Comparison of ENCODE assay signal across 8 cellular contexts in genomic region chr12:9673404-9674225, GRCh38. TPM values are rescaled to one million over a fixed set of nuclear protein-coding genes. Genes with fewer than 3 reads are reported as not detected.
DNase-seq lines count a peak whose midpoint lies in the region; TF ChIP-seq lines count a peak whose summit lies in the region.

No MANE protein-coding gene starts in this region.

- no peaks in the 10 kb centered on the region for H3K9me3 Mint-ChIP-seq in HFFc6
- no peaks in the 10 kb centered on the region for H3K9me3 Mint-ChIP-seq in activated naive CD4-positive, alpha-beta T cell treated with anti-CD3 and anti-CD28 coated beads, Interleukin-2, amount 50 U/mL, for 24 hours

- H3K27me3 Mint-ChIP-seq in HFFc6 (ENCODE audit: insufficient read depth): no peaks in the 10 kb centered on the region
- no peaks in the 10 kb centered on the region for H3K27me3 Mint-ChIP-seq in activated naive CD4-positive, alpha-beta T cell treated with anti-CD3 and anti-CD28 coated beads, Interleukin-2, amount 50 U/mL, for 24 hours

- DNase-seq in GDM1 (lab: John Stamatoyannopoulos, UW): peak; percentile 1
- DNase-seq in HFFc6: peak; percentile 75
- DNase-seq in OCI-M2 (lab: John Stamatoyannopoulos, UW; ENCODE audit: unreplicated experiment): peak; percentile 27
- peak; percentile 37 for DNase-seq in iPS-NIHi11 (ENCODE audit: low spot score)
- DNase-seq in stimulated activated CD4-positive, alpha-beta T cell treated with anti-CD3 and anti-CD28 coated beads, TNF-alpha, amount 100 ng/mL, for 48 hours (ENCODE audit: low read depth in 3 of 3): peak in 2 of 3 donors; percentile 63 to 67
- no peak for DNase-seq in SHP77 treated with DMSO at 0.1 percent for 48 hours (lab: John Stamatoyannopoulos, UW)
- no peak for DNase-seq in NCI-H82 treated with DMSO at 0.1 percent for 48 hours (lab: John Stamatoyannopoulos, UW; ENCODE audit: unreplicated experiment)

- peak overlapping the region; percentile 75 for H3K4me3 Mint-ChIP-seq in HFFc6
- H3K4me3 Mint-ChIP-seq in activated naive CD4-positive, alpha-beta T cell treated with anti-CD3 and anti-CD28 coated beads, Interleukin-2, amount 50 U/mL, for 24 hours: peak overlapping the region; percentile 90

- peak overlapping the region; percentile 93 for H3K27ac Mint-ChIP-seq in HFFc6
- peak overlapping the region; percentile 98 for H3K27ac Mint-ChIP-seq in activated naive CD4-positive, alpha-beta T cell treated with anti-CD3 and anti-CD28 coated beads, Interleukin-2, amount 50 U/mL, for 24 hours

- no peaks in the 10 kb centered on the region for H3K36me3 Mint-ChIP-seq in HFFc6 (ENCODE audit: low read depth)
- peaks cover 62% of the 10 kb centered on the region for H3K36me3 Mint-ChIP-seq in activated naive CD4-positive, alpha-beta T cell treated with anti-CD3 and anti-CD28 coated beads, Interleukin-2, amount 50 U/mL, for 24 hours

- H3K4me1 Mint-ChIP-seq in HFFc6 (ENCODE audit: low read depth): peaks cover 22% of the 10 kb centered on the region
- peaks cover 36% of the 10 kb centered on the region for H3K4me1 Mint-ChIP-seq in activated naive CD4-positive, alpha-beta T cell treated with anti-CD3 and anti-CD28 coated beads, Interleukin-2, amount 50 U/mL, for 24 hours

- TF ChIP-seq CTCF in HFFc6 (IDR thresholded peaks at IDR 0.05): no peak

RNA-seq across cellular contexts. Expression of gene CLEC2D, which starts 4.1 kb away (rescaled TPM):
- 1 to 10 TPM; 1.1 to 1.9 (median 1.5) TPM for total RNA-seq in HFFc6 (2021; fragmentation: NEBNext Ultra II Directional; extraction: Animal tissue kit (Norgen Biotek cat#: 25700))

RNA-seq across cellular contexts. Expression of gene CLECL1, which starts 59.3 kb away (rescaled TPM):
- total RNA-seq in HFFc6 (2021; fragmentation: NEBNext Ultra II Directional; extraction: Animal tissue kit (Norgen Biotek cat#: 25700)): not detected

Comparison
In these comparisons a context has a peak if more than half of its experiments do, and no peak if none do; other contexts are left out.
1. DNase-seq: peak in GDM1 (single experiment), HFFc6 (single experiment), OCI-M2 (single experiment), iPS-NIHi11 (single experiment) and stimulated activated CD4-positive, alpha-beta T cell treated with anti-CD3 and anti-CD28 coated beads, TNF-alpha, amount 100 ng/mL, for 48 hours (2 of 3); none in SHP77 treated with DMSO at 0.1 percent for 48 hours (single experiment) and NCI-H82 treated with DMSO at 0.1 percent for 48 hours (single experiment).